In genomic region chr13:101416181-101417042, GRCh38 we compare ENCODE assay signal across 8 cellular contexts. TPM values are rescaled to one million over a fixed set of nuclear protein-coding genes. Genes with fewer than 3 reads are reported as not detected.
DNase-seq lines count a peak whose midpoint lies in the region; ATAC-seq and TF ChIP-seq lines count a peak whose summit lies in the region.

TSS of gene NALCN (minus strand) at chr13:101416508. CDS start at chr13:101399126, 17,382 bp downstream.

- CTCF ChIA-PET in Panc1 (lab: Charles Lee) (no interaction called here), OCI-LY7 (lab: Charles Lee; ENCODE audit: unreplicated experiment) (no interaction called here)

- ATAC-seq in Panc1 (peak; percentile 87), HG03378 (IDR thresholded peaks at IDR 0.05; ENCODE audit: unreplicated experiment) (no peak)

- DNase-seq in DMS79 (lab: John Stamatoyannopoulos, UW): peak; percentile 72
- no peak for DNase-seq in DMS79 treated with DMSO at 0.1 percent for 48 hours (lab: John Stamatoyannopoulos, UW)
- no peak for DNase-seq in Panc1 (ENCODE audit: low read depth, low spot score)
- DNase-seq in fibroblast of gingiva (ENCODE audit: low read depth): peak; percentile 13
- peak; percentile 65 for DNase-seq in nephron progenitor cell
- no peak for DNase-seq in OCI-LY7 (ENCODE audit: low spot score)
- no peak for DNase-seq in dedifferentiated amniotic fluid mesenchymal stem cell (ENCODE audit: extremely low spot score)

- no peaks in the 10 kb centered on the region for H3K9me3 ChIP-seq in Panc1 (ENCODE audit: control insufficient read depth, insufficient read depth, low read depth, low read length)
- no peaks in the 10 kb centered on the region for H3K9me3 ChIP-seq in OCI-LY7 (ENCODE audit: low read length)

- TF ChIP-seq CTCF in Panc1 (IDR thresholded peaks at IDR 0.05) (no peak), nephron progenitor cell (IDR thresholded peaks at IDR 0.05) (no peak), OCI-LY7 (conservative IDR thresholded peaks at IDR 0.05; ENCODE audit: low read length) (no peak)

- H3K79me2 ChIP-seq in OCI-LY7 (ENCODE audit: insufficient read depth, low read depth, low read length): no peaks in the 10 kb centered on the region

- H3K4me3 Mint-ChIP-seq in nephron progenitor cell: peak within 1 kb of the TSS; percentile 89

- BruUV-seq in Panc1 (replicated peaks; lab: Mats Ljungman, UMichigan): no TSS peak
- no TSS peak for BruUV-seq in OCI-LY7 (replicated peaks; lab: Mats Ljungman, UMichigan)

- no peak within 1 kb of the TSS for H2AFZ ChIP-seq in OCI-LY7 (ENCODE audit: low read length)

- no peaks in the 10 kb centered on the region for H3K27me3 ChIP-seq in Panc1 (ENCODE audit: control insufficient read depth, insufficient read depth, low read length)

- H3K27ac ChIP-seq in Panc1 (ENCODE audit: low read length): peak within 1 kb of the TSS; percentile 89
- H3K27ac ChIP-seq in OCI-LY7 (ENCODE audit: low read depth, low read length, poor library complexity, severe bottlenecking): no peak within 1 kb of the TSS

- no peaks in the 10 kb centered on the region for H4K20me1 ChIP-seq in OCI-LY7 (ENCODE audit: insufficient read depth, low read length)

- H3K27me3 Mint-ChIP-seq in nephron progenitor cell (ENCODE audit: low read depth, poor library complexity): peaks cover 61% of the 10 kb centered on the region

- H3K4me2 ChIP-seq in OCI-LY7 (ENCODE audit: low read length): no peak within 1 kb of the TSS

- peaks cover 8% of the 10 kb centered on the region for H3K9me3 Mint-ChIP-seq in nephron progenitor cell

- H3K4me1 ChIP-seq in Panc1 (ENCODE audit: control insufficient read depth, insufficient read depth, low read length) (peaks cover 6% of the 10 kb centered on the region), OCI-LY7 (ENCODE audit: insufficient read depth, low read length, poor library complexity, severe bottlenecking) (no peaks in the 10 kb centered on the region)

- H3K27ac Mint-ChIP-seq in nephron progenitor cell: no peak within 1 kb of the TSS

- H3K4me1 Mint-ChIP-seq in nephron progenitor cell: peaks cover 8% of the 10 kb centered on the region

- in situ Hi-C loops in Panc1 (cut with HindIII; ENCODE audit: low pct_unique_long_range_greater_than_20kb, low sequenced_read_pairs): no loop called here

- H3K36me3 ChIP-seq in Panc1 (ENCODE audit: control insufficient read depth, insufficient read depth, low read length) (no peaks in the 10 kb centered on the region), OCI-LY7 (ENCODE audit: insufficient read depth, low read length) (no peaks in the 10 kb centered on the region)

- POLR2A ChIA-PET in Panc1 (lab: Charles Lee): no interaction called here
- POLR2A ChIA-PET in OCI-LY7 (lab: Charles Lee): no interaction called here

- H3K4me3 ChIP-seq in Panc1 (ENCODE audit: low read depth in 2 of 2, low read length in 2 of 2): peak within 1 kb of the TSS; percentile 57 to 68
- H3K4me3 ChIP-seq in OCI-LY7 (ENCODE audit: low read depth, low read length, poor library complexity, severe bottlenecking): no peak within 1 kb of the TSS

- intact Hi-C loops in Panc1 (cut with micrococcal nuclease; ENCODE audit: unreplicated experiment) (no loop called here), OCI-LY7 (cut with micrococcal nuclease; ENCODE audit: unreplicated experiment) (no loop called here)

- no peaks in the 10 kb centered on the region for H3K9me2 ChIP-seq in OCI-LY7 (ENCODE audit: insufficient read depth, low read length)

- H3K36me3 Mint-ChIP-seq in nephron progenitor cell (ENCODE audit: low read depth): no peaks in the 10 kb centered on the region

RNA-seq across cellular contexts. Expression of gene NALCN, which starts in this region (rescaled TPM):
- total RNA-seq in Panc1 (2021; ENCODE audit: unreplicated experiment): 10.9 TPM
- 5.4 TPM for polyA plus RNA-seq in Panc1 (2012; ENCODE audit: insufficient read length)
- not detected in 2 replicates for total RNA-seq in OCI-LY7 (2014; rRNA removed; shearing (Covaris generic))
- not detected in 2 replicates for total RNA-seq in OCI-LY7 (2022)

Comparison
In these comparisons a context has a peak if more than half of its experiments do, and no peak if none do; other contexts are left out.
1. RNA of gene NALCN (total RNA-seq): 10.9 TPM in Panc1 (single experiment); not detected in OCI-LY7; every median in the first group is over 10 times any median in the second.
2. DNase-seq: peak in DMS79 (single experiment), fibroblast of gingiva (single experiment) and nephron progenitor cell (single experiment); none in DMS79 treated with DMSO at 0.1 percent for 48 hours (single experiment), Panc1 (single experiment), OCI-LY7 (single experiment) and dedifferentiated amniotic fluid mesenchymal stem cell (single experiment).